In the genomic region with DNA sequence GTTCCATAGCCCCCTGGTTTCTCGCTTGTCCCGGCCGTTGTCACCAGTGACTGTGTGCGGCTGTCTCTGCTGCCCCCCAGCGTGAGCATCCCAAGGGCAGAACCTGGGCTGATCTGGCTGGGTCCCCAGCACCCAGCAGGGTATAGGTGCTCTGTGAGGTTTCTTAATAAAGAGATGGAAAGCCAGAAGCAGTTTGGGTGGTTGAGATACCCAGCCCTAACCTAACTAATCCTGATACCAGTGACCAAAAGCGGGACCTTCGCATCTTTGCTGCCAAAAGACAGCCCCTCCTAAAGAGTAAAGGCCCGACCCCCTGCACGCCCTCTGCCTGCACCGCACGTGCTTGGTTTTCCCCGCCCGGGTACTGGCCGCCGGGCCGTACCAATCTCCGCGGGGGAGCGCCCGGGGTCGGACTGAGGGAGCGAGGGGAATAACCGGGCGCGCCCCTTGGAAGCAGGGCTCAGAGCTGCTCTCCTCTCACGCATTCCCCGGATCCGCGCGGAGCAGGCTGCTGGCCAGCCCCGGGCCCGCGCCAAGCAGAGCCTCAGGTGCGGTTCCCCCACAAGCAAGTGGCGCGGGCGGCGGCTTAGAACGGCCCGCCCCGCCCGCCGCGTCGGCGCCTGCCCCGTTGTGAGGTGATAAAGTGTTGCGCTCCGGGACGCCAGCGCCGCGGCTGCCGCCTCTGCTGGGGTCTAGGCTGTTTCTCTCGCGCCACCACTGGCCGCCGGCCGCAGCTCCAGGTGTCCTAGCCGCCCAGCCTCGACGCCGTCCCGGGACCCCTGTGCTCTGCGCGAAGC, we compare ENCODE assay signal across 8 cellular contexts. TPM values are rescaled to one million over a fixed set of nuclear protein-coding genes. Genes with fewer than 3 reads are reported as not detected.
DNase-seq lines count a peak whose midpoint lies in the region; ATAC-seq and TF ChIP-seq lines count a peak whose summit lies in the region.

A gene with protein sequence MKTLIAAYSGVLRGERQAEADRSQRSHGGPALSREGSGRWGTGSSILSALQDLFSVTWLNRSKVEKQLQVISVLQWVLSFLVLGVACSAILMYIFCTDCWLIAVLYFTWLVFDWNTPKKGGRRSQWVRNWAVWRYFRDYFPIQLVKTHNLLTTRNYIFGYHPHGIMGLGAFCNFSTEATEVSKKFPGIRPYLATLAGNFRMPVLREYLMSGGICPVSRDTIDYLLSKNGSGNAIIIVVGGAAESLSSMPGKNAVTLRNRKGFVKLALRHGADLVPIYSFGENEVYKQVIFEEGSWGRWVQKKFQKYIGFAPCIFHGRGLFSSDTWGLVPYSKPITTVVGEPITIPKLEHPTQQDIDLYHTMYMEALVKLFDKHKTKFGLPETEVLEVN (plus strand): TSS at position 667 of the 797 bp plus-strand sequence. CDS start 214 bp downstream, outside the sequence.

- H3K27me3 ChIP-seq in Panc1 (ENCODE audit: control insufficient read depth, insufficient read depth, low read length) = no peaks in the 10 kb centered on the region

- H3K36me3 ChIP-seq in KOPT-K1 (ENCODE audit: insufficient read depth, low read length) = no peaks in the 10 kb centered on the region
- no peaks in the 10 kb centered on the region for H3K36me3 ChIP-seq in Panc1 (ENCODE audit: control insufficient read depth, insufficient read depth, low read length)

- intact Hi-C loops in Panc1 (cut with micrococcal nuclease; ENCODE audit: unreplicated experiment) = no loop called here

- H3K27ac ChIP-seq in KOPT-K1 (ENCODE audit: low read depth, low read length, poor library complexity, severe bottlenecking) (peak within 1 kb of the TSS; percentile 63), Panc1 (ENCODE audit: low read length) (peak within 1 kb of the TSS; percentile 72)

- H3K9me3 Mint-ChIP-seq in nephron = no peaks in the 10 kb centered on the region
- H3K9me3 Mint-ChIP-seq in stimulated activated naive CD8-positive, alpha-beta T cell treated with anti-CD3 and anti-CD28 coated beads, Interleukin-15, amount 100 ng/mL, for 72 hours = no peaks in the 10 kb centered on the region

- H3K4me3 ChIP-seq in Panc1 (ENCODE audit: low read depth in 2 of 2, low read length in 2 of 2) (peak within 1 kb of the TSS; percentile 61 to 77), fibroblast of mammary gland (ENCODE audit: control insufficient read depth, low read depth, low read length) (peak within 1 kb of the TSS; percentile 41)

- H3K4me3 Mint-ChIP-seq in nephron = peak within 1 kb of the TSS; percentile 68 to 80 (median 72)
- H3K4me3 Mint-ChIP-seq in stimulated activated naive CD8-positive, alpha-beta T cell treated with anti-CD3 and anti-CD28 coated beads, Interleukin-15, amount 100 ng/mL, for 72 hours = peak within 1 kb of the TSS; percentile 75 to 83

- H3K4me1 Mint-ChIP-seq in nephron = no peaks in the 10 kb centered on the region
- H3K4me1 Mint-ChIP-seq in stimulated activated naive CD8-positive, alpha-beta T cell treated with anti-CD3 and anti-CD28 coated beads, Interleukin-15, amount 100 ng/mL, for 72 hours = peaks cover 29% of the 10 kb centered on the region

- H3K27me3 Mint-ChIP-seq in nephron (ENCODE audit: low read depth) = peaks cover 56% of the 10 kb centered on the region
- H3K27me3 Mint-ChIP-seq in stimulated activated naive CD8-positive, alpha-beta T cell treated with anti-CD3 and anti-CD28 coated beads, Interleukin-15, amount 100 ng/mL, for 72 hours = peaks cover 32% of the 10 kb centered on the region

- CTCF ChIA-PET in Panc1 (lab: Charles Lee) = no interaction called here

- H3K36me3 Mint-ChIP-seq in nephron (ENCODE audit: low read depth) = no peaks in the 10 kb centered on the region

- in situ Hi-C loops in Panc1 (cut with HindIII; ENCODE audit: low pct_unique_long_range_greater_than_20kb, low sequenced_read_pairs) = no loop called here

- ATAC-seq in GM21737 (IDR thresholded peaks at IDR 0.05; ENCODE audit: unreplicated experiment) = peak; percentile 69
- peak; percentile 93 for ATAC-seq in Panc1
- ATAC-seq in stimulated activated naive CD8-positive, alpha-beta T cell treated with anti-CD3 and anti-CD28 coated beads, Interleukin-15, amount 100 ng/mL, for 72 hours = peak; percentile 90

- BruUV-seq in Panc1 (replicated peaks; lab: Mats Ljungman, UMichigan) = no TSS peak

- POLR2A ChIA-PET in Panc1 (lab: Charles Lee) = no interaction called here

- no peaks in the 10 kb centered on the region for H3K9me3 ChIP-seq in KOPT-K1 (ENCODE audit: insufficient read depth, low read length, poor library complexity, severe bottlenecking)
- H3K9me3 ChIP-seq in Panc1 (ENCODE audit: control insufficient read depth, insufficient read depth, low read depth, low read length) = no peaks in the 10 kb centered on the region

- DNase-seq in DMS79 (lab: John Stamatoyannopoulos, UW) = peak; percentile 81
- peak; percentile 32 for DNase-seq in Panc1 (ENCODE audit: low read depth, low spot score)
- peak; percentile 80 to 85 for DNase-seq in activated T-cell treated with anti-CD3 and anti-CD28 coated beads, Interleukin-2, amount 50 U/mL, for 48 hours
- DNase-seq in fibroblast of mammary gland (ENCODE audit: low read depth) = peak; percentile 44
- peak; percentile 75 to 80 for DNase-seq in stimulated activated naive CD8-positive, alpha-beta T cell treated with anti-CD3 and anti-CD28 coated beads, Interleukin-15, amount 100 ng/mL, for 72 hours

- H3K27ac Mint-ChIP-seq in nephron = no peak within 1 kb of the TSS
- peak within 1 kb of the TSS; percentile 92 to 98 for H3K27ac Mint-ChIP-seq in stimulated activated naive CD8-positive, alpha-beta T cell treated with anti-CD3 and anti-CD28 coated beads, Interleukin-15, amount 100 ng/mL, for 72 hours

- TF ChIP-seq CTCF in Panc1 (IDR thresholded peaks at IDR 0.05) (no peak; the same call in 1 of the 2 replicates), fibroblast of mammary gland (conservative IDR thresholded peaks at IDR 0.05; ENCODE audit: control insufficient read depth, insufficient read depth, low read depth, low read length) (no peak), nephron (IDR thresholded peaks at IDR 0.05; ENCODE audit: unreplicated experiment in 3 of 3) (peak in 2 of 3 experiments; percentile 18 to 41)

- peaks cover 11% of the 10 kb centered on the region; the same call in 1 of the 2 replicates for H3K4me1 ChIP-seq in Panc1 (ENCODE audit: control insufficient read depth, insufficient read depth, low read length)

RNA-seq across cellular contexts. Expression of the gene that starts here (rescaled TPM):
- total RNA-seq in Panc1 (2021; ENCODE audit: unreplicated experiment) = 19.2 TPM
- 23.1 TPM for polyA plus RNA-seq in Panc1 (2012; ENCODE audit: insufficient read length)

Comparison
In these comparisons a context has a peak if more than half of its experiments do, and no peak if none do; other contexts are left out.
1. Peak in every context shown above with its lines: DNase-seq, ATAC-seq, H3K4me3 ChIP-seq and H3K27ac ChIP-seq.
2. DNase-seq: peak in every context shown above with its lines; median percentile 82 in activated T-cell treated with anti-CD3 and anti-CD28 coated beads, Interleukin-2, amount 50 U/mL, for 48 hours; 81 in DMS79; 78 in stimulated activated naive CD8-positive, alpha-beta T cell treated with anti-CD3 and anti-CD28 coated beads, Interleukin-15, amount 100 ng/mL, for 72 hours; 44 in fibroblast of mammary gland; 32 in Panc1.
3. CTCF ChIP-seq: peak in nephron (2 of 3); none in Panc1 (single experiment) and fibroblast of mammary gland (single experiment).
4. H3K27ac Mint-ChIP-seq: peak in stimulated activated naive CD8-positive, alpha-beta T cell treated with anti-CD3 and anti-CD28 coated beads, Interleukin-15, amount 100 ng/mL, for 72 hours (2 of 2); none in nephron (0 of 3).